ENCODE assay signal across 25 cellular contexts in genomic region chr18:79853303-79853992, GRCh38. TPM values are rescaled to one million over a fixed set of nuclear protein-coding genes. Genes with fewer than 3 reads are reported as not detected.
DNase-seq lines count a peak whose midpoint lies in the region; ATAC-seq and TF ChIP-seq lines count a peak whose summit lies in the region.
"Had no signal": no experiment of that assay in that cellular context is flagged by ENCODE, and none has a peak within 500 bp of the region (broad histone marks: within the 10 kb centered on the region; RNA-seq: fewer than 3 reads in every experiment).

No MANE protein-coding gene starts in this region.

- no peak for ATAC-seq in activated CD4-positive, alpha-beta T cell treated with anti-CD3 and anti-CD28 coated beads for 36 hours
- no peak for ATAC-seq in IMR-90 (ENCODE audit: low read depth)
- ATAC-seq: PC-3, right cardiac atrium had no signal

- H2AFZ ChIP-seq in IMR-90 (replicated peaks; ENCODE audit: low read length, poor library complexity), result peak overlapping the region; percentile 55

- H3K27ac Mint-ChIP-seq in activated CD4-positive, alpha-beta T cell treated with anti-CD3 and anti-CD28 coated beads for 36 hours, result no peak overlapping the region
- H3K27ac Mint-ChIP-seq in glutamatergic neuron (ENCODE audit: unreplicated experiment), result no peak overlapping the region
- H3K27ac Mint-ChIP-seq in progenitor cell of endocrine pancreas, result no peak overlapping the region

- intact Hi-C loops in activated CD4-positive, alpha-beta T cell treated with anti-CD3 and anti-CD28 coated beads for 36 hours (cut with DNase I, micrococcal nuclease), result no loop called here
- intact Hi-C loops in IMR-90 (cut with micrococcal nuclease), result no loop called here
- intact Hi-C loops in A673 (cut with micrococcal nuclease; ENCODE audit: unreplicated experiment), result no loop called here

- H3K27ac ChIP-seq in IMR-90 (ENCODE audit: insufficient read depth, low read length) (no peak overlapping the region), A673 (ENCODE audit: low read depth, low read length, poor library complexity, severe bottlenecking) (no peak overlapping the region)
- H3K27ac ChIP-seq: breast epithelium, VCaP had no signal

- dilution Hi-C loops in IMR-90 (cut with HindIII; ENCODE audit: low sequenced_read_pairs, unreplicated experiment), result no loop called here

- no peak overlapping the region for H3K23ac ChIP-seq in IMR-90 (ENCODE audit: low read depth, low read length)

- no TSS peak for BruUV-seq in IMR-90 (replicated peaks; lab: Mats Ljungman, UMichigan)
- BruUV-seq in A673 (replicated peaks; lab: Mats Ljungman, UMichigan), result no TSS peak

- no peak for TF ChIP-seq POLR2A in IMR-90 (IDR thresholded peaks at IDR 0.05; ENCODE audit: low read depth, low read length)

- H4K8ac ChIP-seq in IMR-90 (ENCODE audit: low read depth in 2 of 2, low read length in 2 of 2), result no peak overlapping the region

- H3K4me2 ChIP-seq in IMR-90 (ENCODE audit: low read depth, low read length), result no peak overlapping the region

- peak overlapping the region; percentile 5 for H2AK9ac ChIP-seq in IMR-90 (replicated peaks; ENCODE audit: low read depth, low read length, poor library complexity)

- H2BK120ac ChIP-seq in IMR-90 (ENCODE audit: low read depth, low read length), result no peak overlapping the region

- TF ChIP-seq CTCF in IMR-90 (conservative IDR thresholded peaks at IDR 0.05; ENCODE audit: low read depth, low read length) (no peak), glutamatergic neuron (IDR thresholded peaks at IDR 0.05; ENCODE audit: partially characterized antibody, unreplicated experiment) (no peak), progenitor cell of endocrine pancreas (IDR thresholded peaks at IDR 0.05; ENCODE audit: unreplicated experiment) (no peak), A673 (conservative IDR thresholded peaks at IDR 0.05; ENCODE audit: low read depth, low read length) (no peak)

- H3K56ac ChIP-seq in IMR-90 (ENCODE audit: extremely low read depth, insufficient read depth, low read length), result no peak overlapping the region

- H3K14ac ChIP-seq in IMR-90 (replicated peaks; ENCODE audit: low read depth, low read length), result no peak overlapping the region

- no peak overlapping the region for H3K9ac ChIP-seq in IMR-90 (ENCODE audit: low read depth, low read length)

- H3K4me1 ChIP-seq in IMR-90 (ENCODE audit: control insufficient read depth, insufficient read depth, low read length) (peaks cover 2% of the 10 kb centered on the region; the same call in 1 of the 2 replicates), A673 (ENCODE audit: insufficient read depth, low read length, poor library complexity, severe bottlenecking) (peaks cover 4% of the 10 kb centered on the region)
- H3K4me1 ChIP-seq: breast epithelium had no signal

- no peaks in the 10 kb centered on the region for H3K36me3 Mint-ChIP-seq in activated CD4-positive, alpha-beta T cell treated with anti-CD3 and anti-CD28 coated beads for 36 hours (ENCODE audit: low read depth)
- H3K36me3 Mint-ChIP-seq in glutamatergic neuron (ENCODE audit: unreplicated experiment), result peaks cover 5% of the 10 kb centered on the region
- no peaks in the 10 kb centered on the region for H3K36me3 Mint-ChIP-seq in progenitor cell of endocrine pancreas (ENCODE audit: insufficient read depth)

- no peak overlapping the region for H3K4me3 ChIP-seq in IMR-90 (ENCODE audit: insufficient read depth, low read depth, low read length)
- H3K4me3 ChIP-seq in A673 (ENCODE audit: low read depth, low read length, poor library complexity, severe bottlenecking), result no peak overlapping the region
- H3K4me3 ChIP-seq: breast epithelium had no signal

- in situ Hi-C loops in IMR-90 (cut with MboI; ENCODE audit: low sequenced_read_pairs), result no loop called here

- CTCF ChIA-PET in activated CD4-positive, alpha-beta T cell treated with anti-CD3 and anti-CD28 coated beads for 36 hours (lab: Charles Lee), result no interaction called here
- CTCF ChIA-PET in IMR-90 (lab: Yijun Ruan, JAX), result no interaction called here
- CTCF ChIA-PET in A673 (lab: Charles Lee), result no interaction called here

- POLR2A ChIA-PET in activated CD4-positive, alpha-beta T cell treated with anti-CD3 and anti-CD28 coated beads for 36 hours (lab: Charles Lee), result no interaction called here
- POLR2A ChIA-PET in IMR-90 (lab: Charles Lee; ENCODE audit: unreplicated experiment), result no interaction called here
- POLR2A ChIA-PET in A673 (lab: Charles Lee; ENCODE audit: low non-redundant PET), result no interaction called here

- no peak overlapping the region for H3K4ac ChIP-seq in IMR-90 (ENCODE audit: low read depth, low read length)

- no peak for TF ChIP-seq RAD21 in IMR-90 (IDR thresholded peaks at IDR 0.05; ENCODE audit: low read length)

- H2AK5ac ChIP-seq in IMR-90 (ENCODE audit: low read depth, low read length), result no peak overlapping the region

- H3K9me3 ChIP-seq in IMR-90 (ENCODE audit: control insufficient read depth, insufficient read depth, low read length) (no peaks in the 10 kb centered on the region), A673 (ENCODE audit: low read depth, low read length, poor library complexity, severe bottlenecking) (no peaks in the 10 kb centered on the region)

- H4K20me1 ChIP-seq in IMR-90 (ENCODE audit: insufficient read depth, low read length), result no peaks in the 10 kb centered on the region

- H2BK15ac ChIP-seq in IMR-90 (ENCODE audit: low read depth, low read length), result no peak overlapping the region

- H3K4me3 Mint-ChIP-seq in activated CD4-positive, alpha-beta T cell treated with anti-CD3 and anti-CD28 coated beads for 36 hours, result no peak overlapping the region
- H3K4me3 Mint-ChIP-seq in glutamatergic neuron (ENCODE audit: unreplicated experiment) (peak overlapping the region; percentile 46), progenitor cell of endocrine pancreas (ENCODE audit: low read depth) (no peak overlapping the region)

- 55% methylated on average over 8 of the region's 26 CpGs; no CpG with 5 or more reads in 1 of the 2 experiments for WGBS in IMR-90 (ENCODE audit: extremely low coverage in 2 of 2, insufficient read length in 1 of 2), 2 experiments

- peaks cover 8% of the 10 kb centered on the region for H3K27me3 Mint-ChIP-seq in activated CD4-positive, alpha-beta T cell treated with anti-CD3 and anti-CD28 coated beads for 36 hours
- H3K27me3 Mint-ChIP-seq in glutamatergic neuron (ENCODE audit: unreplicated experiment), result peaks cover 10% of the 10 kb centered on the region
- H3K27me3 Mint-ChIP-seq in progenitor cell of endocrine pancreas, result peaks cover 26% of the 10 kb centered on the region

- H3K27me3 ChIP-seq in IMR-90 (ENCODE audit: control insufficient read depth, insufficient read depth, low read length) (no peaks in the 10 kb centered on the region), A673 (replicated peaks; ENCODE audit: insufficient read depth, low read depth, low read length, poor library complexity) (no peaks in the 10 kb centered on the region)
- H3K27me3 ChIP-seq: breast epithelium had no signal

- H3K79me1 ChIP-seq in IMR-90 (ENCODE audit: low read depth in 1 of 2, low read length in 2 of 2), result no peaks in the 10 kb centered on the region

- H4K5ac ChIP-seq in IMR-90 (ENCODE audit: low read depth, low read length), result no peak overlapping the region

- H3K9me1 ChIP-seq in IMR-90 (ENCODE audit: insufficient read depth, low read length), result peaks cover 3% of the 10 kb centered on the region

- DNase-seq in activated CD4-positive, alpha-beta T cell treated with anti-CD3 and anti-CD28 coated beads for 36 hours, result peak; percentile 3
- DNase-seq in activated CD4-positive, alpha-beta T cell treated with anti-CD3 and anti-CD28 coated beads, Interleukin-2, amount 50 U/mL, for 1 hour, result no peak
- DNase-seq in IMR-90, result no peak
- DNase-seq in glutamatergic neuron, result no peak
- peak; percentile 6 for DNase-seq in progenitor cell of endocrine pancreas (ENCODE audit: low spot score, unreplicated experiment)
- DNase-seq in hippocampal formation (lab: John Stamatoyannopoulos, UW), result no peak
- DNase-seq in OCI-M1 (lab: John Stamatoyannopoulos, UW), result no peak
- no peak for DNase-seq in A673 (ENCODE audit: low spot score)
- DNase-seq: 8988T; activated naive CD4-positive, alpha-beta T cell treated with Interleukin-2 at 50 U/mL for 16 hours; AML-193; amygdala; cortex of kidney; DMS153; mammary epithelial cell; NCI-H1105 treated with DMSO at 0.1 percent for 48 hours; NCI-H2081; PC-3; SHP77; trophoblast cell had no signal

- no peaks in the 10 kb centered on the region for H3K36me3 ChIP-seq in IMR-90 (ENCODE audit: control insufficient read depth, insufficient read depth, low read length)
- no peaks in the 10 kb centered on the region for H3K36me3 ChIP-seq in A673 (ENCODE audit: insufficient read depth, low read length, poor library complexity, severe bottlenecking)
- H3K36me3 ChIP-seq: breast epithelium had no signal

- H3K9me3 Mint-ChIP-seq in activated CD4-positive, alpha-beta T cell treated with anti-CD3 and anti-CD28 coated beads for 36 hours (ENCODE audit: low read depth), result no peaks in the 10 kb centered on the region
- H3K9me3 Mint-ChIP-seq in glutamatergic neuron (ENCODE audit: unreplicated experiment) (peaks cover 9% of the 10 kb centered on the region), progenitor cell of endocrine pancreas (ENCODE audit: low read depth) (no peaks in the 10 kb centered on the region)

- no peak overlapping the region for H2BK5ac ChIP-seq in IMR-90 (ENCODE audit: low read depth, low read length, poor library complexity, severe bottlenecking)

- no peak overlapping the region for H2BK20ac ChIP-seq in IMR-90 (ENCODE audit: low read depth, low read length)

- peaks cover 3% of the 10 kb centered on the region for H3K4me1 Mint-ChIP-seq in activated CD4-positive, alpha-beta T cell treated with anti-CD3 and anti-CD28 coated beads for 36 hours
- H3K4me1 Mint-ChIP-seq in glutamatergic neuron (ENCODE audit: low read depth, unreplicated experiment), result peaks cover 14% of the 10 kb centered on the region
- peaks cover 1% of the 10 kb centered on the region for H3K4me1 Mint-ChIP-seq in progenitor cell of endocrine pancreas (ENCODE audit: low read depth)

- no peak overlapping the region for H4K91ac ChIP-seq in IMR-90 (ENCODE audit: insufficient read depth, low read depth, low read length)

- H3K18ac ChIP-seq in IMR-90 (ENCODE audit: low read depth, low read length), result no peak overlapping the region

TF ChIP-seq in IMR-90, 13 proteins besides CTCF, POLR2A, EP300 and RAD21 (continues in another document):
- no peak for TF ChIP-seq MXI1 (IDR thresholded peaks at IDR 0.05; ENCODE audit: borderline replicate concordance, low read depth, low read length)

RNA-seq across cellular contexts. Expression of gene KCNG2, which starts 55.7 kb away (rescaled TPM):
- not detected for total RNA-seq in activated CD4-positive, alpha-beta T cell treated with anti-CD3 and anti-CD28 coated beads for 36 hours
- total RNA-seq in IMR-90 (2012; rRNA removed) (not detected in 2 replicates), glutamatergic neuron (ENCODE audit: unreplicated experiment) (1.6 TPM), progenitor cell of endocrine pancreas (not detected in 2 replicates), A673 (2021) (not detected in 2 replicates)
- polyA plus RNA-seq in IMR-90 (2012; rRNA removed), result 0.09 TPM in 1 of 2 replicates, not detected in the other
- 0.16 TPM in 1 of 2 replicates, not detected in the other for polyA plus RNA-seq in IMR-90 (2012; cell fraction: cytosol; rRNA removed)
- 0.07 TPM in 1 of 2 replicates, not detected in the other for polyA plus RNA-seq in IMR-90 (2012; cell fraction: nucleus; rRNA removed; ENCODE audit: low replicate concordance)
- total RNA-seq: glomerular endothelial cell, kidney epithelial cell, PC-3 had no signal
- polyA plus RNA-seq: mammary epithelial cell, right cardiac atrium had no signal

Comparison
In these comparisons a context has a peak if more than half of its experiments do, and no peak if none do; other contexts are left out.
1. DNase-seq: peak in activated CD4-positive, alpha-beta T cell treated with anti-CD3 and anti-CD28 coated beads for 36 hours (single experiment) and progenitor cell of endocrine pancreas (single experiment); none in activated CD4-positive, alpha-beta T cell treated with anti-CD3 and anti-CD28 coated beads, Interleukin-2, amount 50 U/mL, for 1 hour (single experiment), IMR-90 (single experiment), glutamatergic neuron (single experiment), hippocampal formation (0 of 2), OCI-M1 (single experiment) and A673 (single experiment).